22 cellular contexts compared by ENCODE assay signal in the genomic region with DNA sequence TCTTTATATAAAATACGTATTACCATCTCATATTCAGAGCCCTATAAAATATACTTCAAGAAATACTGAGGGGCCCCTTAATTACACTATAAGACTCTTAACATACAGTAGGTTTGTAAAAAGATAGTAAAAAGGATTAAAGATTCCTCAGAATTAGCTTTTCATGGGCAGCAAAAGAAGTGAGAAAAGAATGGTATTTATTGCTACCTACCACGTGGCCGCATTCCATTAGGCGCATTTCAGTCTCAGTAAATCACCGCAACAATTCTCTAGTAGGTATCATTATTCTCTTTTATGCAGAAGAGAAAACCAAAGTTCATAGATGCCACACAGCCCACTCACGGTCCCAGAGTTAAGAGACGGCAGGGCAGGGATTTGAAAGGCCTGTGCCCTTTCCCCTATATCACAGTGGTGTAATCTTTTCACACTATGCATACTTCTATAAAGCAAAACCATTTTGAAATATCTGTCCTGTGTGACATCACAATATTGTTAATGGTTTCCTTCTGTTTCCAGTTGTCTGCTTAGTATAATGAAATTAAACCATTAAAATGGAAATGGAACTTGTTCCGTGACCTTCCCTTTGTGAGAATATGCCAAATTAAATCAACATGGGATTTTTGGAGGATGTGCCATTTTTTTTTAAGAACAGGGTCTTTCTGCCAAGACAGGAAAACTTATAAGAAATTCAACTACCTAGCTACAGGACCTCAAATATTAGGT.
A peak's percentile ranks its signal among the peaks of the same experiment; 100 is the strongest.
DNase-seq lines count a peak whose midpoint lies in the region; FAIRE-seq and TF ChIP-seq lines count a peak whose summit lies in the region.
"Had no signal": no experiment of that assay in that cellular context is flagged by ENCODE, and none has a peak within 500 bp of the region (broad histone marks: within the 10 kb centered on the region; RNA-seq: fewer than 3 reads in every experiment).

No MANE protein-coding gene starts in this region.

- H3K27me3 Mint-ChIP-seq in astrocyte (ENCODE audit: low read depth, unreplicated experiment): no peaks in the 10 kb centered on the region
- H3K27me3 Mint-ChIP-seq: CD4-positive, CD25-positive, alpha-beta regulatory T cell; CD8-positive, alpha-beta memory T cell; IgD-negative memory B cell had no signal

- no peak overlapping the region for H3K27ac ChIP-seq in astrocyte (ENCODE audit: low read depth, low read length)
- no peak overlapping the region for H3K27ac ChIP-seq in mammary epithelial cell (ENCODE audit: insufficient read depth, low read depth, low read length)
- H3K27ac ChIP-seq: GM23248, HL-60 had no signal

- BruUV-seq in mammary epithelial cell (replicated peaks; lab: Mats Ljungman, UMichigan): no TSS peak

- H4K20me1 ChIP-seq in astrocyte (ENCODE audit: insufficient read depth, low read length) (no peaks in the 10 kb centered on the region), mammary epithelial cell (ENCODE audit: insufficient read depth, low read length) (no peaks in the 10 kb centered on the region)

- no peaks in the 10 kb centered on the region for H3K4me1 Mint-ChIP-seq in astrocyte (ENCODE audit: low read depth, unreplicated experiment)
- H3K4me1 Mint-ChIP-seq: CD4-positive, CD25-positive, alpha-beta regulatory T cell; CD8-positive, alpha-beta memory T cell; IgD-negative memory B cell had no signal

- WGBS in mammary epithelial cell (ENCODE audit: low coverage, missing lambda C conversion rate): 87% methylated on average over 8 of the region's 8 CpGs

- TF ChIP-seq CTCF in astrocyte (IDR thresholded peaks at IDR 0.05; ENCODE audit: insufficient read depth, low read depth, low read length) (no peak), mammary epithelial cell (conservative IDR thresholded peaks at IDR 0.05 in 1 of 2, IDR thresholded peaks at IDR 0.05 in 1 of 2; ENCODE audit: extremely low read depth in 1 of 2, insufficient read depth in 1 of 2, low read depth in 1 of 2, low read length in 2 of 2) (no peak)

- H3K36me3 ChIP-seq in HAP-1 (replicated peaks): no peaks in the 10 kb centered on the region
- H3K36me3 ChIP-seq in astrocyte (ENCODE audit: insufficient read depth, low read length): no peaks in the 10 kb centered on the region
- no peaks in the 10 kb centered on the region for H3K36me3 ChIP-seq in mammary epithelial cell (ENCODE audit: insufficient read depth, low read length)
- H3K36me3 ChIP-seq: BE2C had no signal

- H3K4me3 Mint-ChIP-seq in astrocyte (ENCODE audit: unreplicated experiment): no peak overlapping the region
- H3K4me3 Mint-ChIP-seq: CD4-positive, CD25-positive, alpha-beta regulatory T cell; CD8-positive, alpha-beta memory T cell; IgD-negative memory B cell had no signal

- in situ Hi-C loops in HAP-1 (cut with MboI; ENCODE audit: low sequenced_read_pairs): no loop called here
- in situ Hi-C loops in mammary epithelial cell (cut with MboI; ENCODE audit: low sequenced_read_pairs in 2 of 2): no loop called here

- dilution Hi-C loops in mammary epithelial cell (cut with HindIII; ENCODE audit: low sequenced_read_pairs): no loop called here

- no peak overlapping the region for H3K4me2 ChIP-seq in astrocyte (ENCODE audit: low read length)
- no peak overlapping the region for H3K4me2 ChIP-seq in mammary epithelial cell (ENCODE audit: insufficient read depth, low read depth, low read length)

- H3K9me3 ChIP-seq in HAP-1: no peaks in the 10 kb centered on the region
- no peaks in the 10 kb centered on the region for H3K9me3 ChIP-seq in astrocyte (ENCODE audit: insufficient read depth, low read depth, low read length)
- no peaks in the 10 kb centered on the region for H3K9me3 ChIP-seq in mammary epithelial cell (replicated peaks; ENCODE audit: insufficient read depth, low read length)
- H3K9me3 ChIP-seq: BE2C had no signal

- CTCF ChIA-PET in mammary epithelial cell (lab: Charles Lee; ENCODE audit: low non-redundant PET): no interaction called here

- peak; percentile 13 for FAIRE-seq in astrocyte (lab: Jason Lieb, UNC)
- FAIRE-seq: G401.6, GM12892, GM18507 had no signal

- H3K4me1 ChIP-seq in HAP-1: peaks cover 48% of the 10 kb centered on the region
- no peaks in the 10 kb centered on the region for H3K4me1 ChIP-seq in astrocyte (ENCODE audit: insufficient read depth, low read length)
- no peaks in the 10 kb centered on the region for H3K4me1 ChIP-seq in mammary epithelial cell (ENCODE audit: insufficient read depth, low read length)
- H3K4me1 ChIP-seq: BE2C had no signal

- no peak overlapping the region for H3K4me3 ChIP-seq in HAP-1
- no peak overlapping the region for H3K4me3 ChIP-seq in astrocyte (ENCODE audit: insufficient read depth, low read depth, low read length)
- H3K4me3 ChIP-seq in mammary epithelial cell (replicated peaks in 1 of 3; ENCODE audit: insufficient read depth in 1 of 3, low read depth in 2 of 3, low read length in 3 of 3): no peak overlapping the region
- H3K4me3 ChIP-seq: GM23248 had no signal

- H3K79me2 ChIP-seq in astrocyte (ENCODE audit: insufficient read depth, low read length) (no peaks in the 10 kb centered on the region), mammary epithelial cell (ENCODE audit: insufficient read depth, low read length) (no peaks in the 10 kb centered on the region)

- H3K27ac Mint-ChIP-seq in astrocyte (ENCODE audit: unreplicated experiment): no peak overlapping the region
- H3K27ac Mint-ChIP-seq: CD8-positive, alpha-beta memory T cell; IgD-negative memory B cell had no signal

- H2AFZ ChIP-seq in astrocyte (ENCODE audit: low read depth, low read length): no peak overlapping the region
- H2AFZ ChIP-seq in mammary epithelial cell (ENCODE audit: low read depth, low read length): no peak overlapping the region
- H2AFZ ChIP-seq: GM23248 had no signal

- H3K9ac ChIP-seq in astrocyte (ENCODE audit: low read length) (no peak overlapping the region), mammary epithelial cell (ENCODE audit: insufficient read depth, low read length) (no peak overlapping the region)
- H3K9ac ChIP-seq: GM23248 had no signal

- DNase-seq in HAP-1 (ENCODE audit: low spot score in 2 of 2) (peak; percentile 76 to 98), astrocyte (ENCODE audit: low read depth) (no peak), fibroblast of the conjunctiva (ENCODE audit: low read depth) (peak; percentile 39), DMS79 (lab: John Stamatoyannopoulos, UW) (no peak), HuH-7.5 (ENCODE audit: low spot score) (no peak), mammary epithelial cell (no peak), amygdala (lab: John Stamatoyannopoulos, UW) (no peak)
- DNase-seq: BE2C; C1 segment of cervical spinal cord; CD4-positive, CD25-positive, alpha-beta regulatory T cell; CD8-positive, alpha-beta memory T cell; COR-L47; DMS 273 treated with DMSO at 0.1 percent for 48 hours; DMS53; GM23248; H7; KBM-7 had no signal

- H3K9me3 Mint-ChIP-seq in astrocyte (ENCODE audit: unreplicated experiment): no peaks in the 10 kb centered on the region
- H3K9me3 Mint-ChIP-seq: CD8-positive, alpha-beta memory T cell had no signal

- H3K36me3 Mint-ChIP-seq in astrocyte (ENCODE audit: low read depth, unreplicated experiment): no peaks in the 10 kb centered on the region
- H3K36me3 Mint-ChIP-seq: CD4-positive, CD25-positive, alpha-beta regulatory T cell; CD8-positive, alpha-beta memory T cell; IgD-negative memory B cell had no signal

- intact Hi-C loops in mammary epithelial cell (cut with micrococcal nuclease): no loop called here

- H3K27me3 ChIP-seq in HAP-1 (ENCODE audit: low read depth) (no peaks in the 10 kb centered on the region), astrocyte (ENCODE audit: insufficient read depth, low read length) (no peaks in the 10 kb centered on the region), mammary epithelial cell (ENCODE audit: insufficient read depth, low read length) (no peaks in the 10 kb centered on the region)
- H3K27me3 ChIP-seq: BE2C had no signal

Comparison
In these comparisons a context has a peak if more than half of its experiments do, and no peak if none do; other contexts are left out.
1. DNase-seq: peak in HAP-1 (2 of 2) and fibroblast of the conjunctiva (single experiment); none in astrocyte (single experiment), DMS79 (single experiment), HuH-7.5 (single experiment), mammary epithelial cell (single experiment) and amygdala (0 of 56).